ENCODE assay signal across 23 cellular contexts in genomic region chr2:223222397-223222796, GRCh38.
A peak's percentile ranks its signal among the peaks of the same experiment; 100 is the strongest.
DNase-seq lines count a peak whose midpoint lies in the region; TF ChIP-seq lines count a peak whose summit lies in the region.
"Had no signal": no experiment of that assay in that cellular context is flagged by ENCODE, and none has a peak within 500 bp of the region (broad histone marks: within the 10 kb centered on the region; RNA-seq: fewer than 3 reads in every experiment).

No MANE protein-coding gene starts in this region.

- peak overlapping the region; percentile 58 for H3K27ac Mint-ChIP-seq in MCF 10A (ENCODE audit: low read depth, unreplicated experiment)
- H3K27ac Mint-ChIP-seq in activated CD4-positive, alpha-beta memory T cell treated with anti-CD3 and anti-CD28 coated beads for 36 hours: no peak overlapping the region
- H3K27ac Mint-ChIP-seq: activated naive CD4-positive, alpha-beta T cell treated with anti-CD3 and anti-CD28 coated beads, Interleukin-2, amount 10 ng/mL, durations not matched to agents 7 days and 5 days; activated T-cell treated with anti-CD3 and anti-CD28 coated beads, Interleukin-2, amount 50 U/mL, for 72 hours; effector memory CD8-positive, alpha-beta T cell; IgD-negative memory B cell; naive B cell; stimulated activated naive CD8-positive, alpha-beta T cell treated with anti-CD3 and anti-CD28 coated beads, Interleukin-15, amount 100 ng/mL, for 72 hours had no signal

- H3K27me3 Mint-ChIP-seq in MCF 10A (ENCODE audit: insufficient read depth, unreplicated experiment): no peaks in the 10 kb centered on the region
- H3K27me3 Mint-ChIP-seq in activated CD4-positive, alpha-beta memory T cell treated with anti-CD3 and anti-CD28 coated beads for 36 hours: no peaks in the 10 kb centered on the region
- H3K27me3 Mint-ChIP-seq: activated naive CD4-positive, alpha-beta T cell treated with anti-CD3 and anti-CD28 coated beads, Interleukin-2, amount 10 ng/mL, durations not matched to agents 7 days and 5 days; effector memory CD8-positive, alpha-beta T cell; IgD-negative memory B cell; naive B cell; stimulated activated naive CD8-positive, alpha-beta T cell treated with anti-CD3 and anti-CD28 coated beads, Interleukin-15, amount 100 ng/mL, for 72 hours had no signal

- no peak overlapping the region for H3K4me3 ChIP-seq in breast epithelium
- H3K4me3 ChIP-seq: tibial artery had no signal

- no peaks in the 10 kb centered on the region for H3K9me3 Mint-ChIP-seq in MCF 10A (ENCODE audit: unreplicated experiment)
- no peaks in the 10 kb centered on the region for H3K9me3 Mint-ChIP-seq in activated CD4-positive, alpha-beta memory T cell treated with anti-CD3 and anti-CD28 coated beads for 36 hours
- H3K9me3 Mint-ChIP-seq: activated naive CD4-positive, alpha-beta T cell treated with anti-CD3 and anti-CD28 coated beads, Interleukin-2, amount 10 ng/mL, durations not matched to agents 7 days and 5 days; stimulated activated naive CD8-positive, alpha-beta T cell treated with anti-CD3 and anti-CD28 coated beads, Interleukin-15, amount 100 ng/mL, for 72 hours had no signal

- H3K4me1 ChIP-seq in breast epithelium: no peaks in the 10 kb centered on the region

- no peak overlapping the region for H3K4me3 Mint-ChIP-seq in MCF 10A (ENCODE audit: unreplicated experiment)
- H3K4me3 Mint-ChIP-seq in activated CD4-positive, alpha-beta memory T cell treated with anti-CD3 and anti-CD28 coated beads for 36 hours: no peak overlapping the region
- H3K4me3 Mint-ChIP-seq: activated naive CD4-positive, alpha-beta T cell treated with anti-CD3 and anti-CD28 coated beads, Interleukin-2, amount 10 ng/mL, durations not matched to agents 7 days and 5 days; activated T-cell treated with anti-CD3 and anti-CD28 coated beads, Interleukin-2, amount 50 U/mL, for 72 hours; effector memory CD8-positive, alpha-beta T cell; IgD-negative memory B cell; naive B cell; stimulated activated naive CD8-positive, alpha-beta T cell treated with anti-CD3 and anti-CD28 coated beads, Interleukin-15, amount 100 ng/mL, for 72 hours had no signal

- DNase-seq in MCF 10A (ENCODE audit: unreplicated experiment) (peak; percentile 92), breast epithelium (ENCODE audit: low spot score in 2 of 2) (no peak), T1000 (lab: John Stamatoyannopoulos, UW) (peak; percentile 3), epithelial cell of prostate (ENCODE audit: low read depth, low spot score) (peak; percentile 56), HuH-7.5 (ENCODE audit: low spot score) (no peak), OCI-M2 (lab: John Stamatoyannopoulos, UW; ENCODE audit: unreplicated experiment) (no peak)
- no peak for DNase-seq in activated CD4-positive, alpha-beta T cell treated with anti-CD3 and anti-CD28 coated beads, Interleukin-2, amount 50 U/mL, for 48 hours
- DNase-seq in activated CD4-positive, alpha-beta memory T cell treated with anti-CD3 and anti-CD28 coated beads for 36 hours: no peak
- DNase-seq: activated naive CD4-positive, alpha-beta T cell treated with anti-CD3 and anti-CD28 coated beads, Interleukin-2, amount 10 ng/mL, durations not matched to agents 7 days and 5 days; activated T-cell treated with anti-CD3 and anti-CD28 coated beads, Interleukin-2, amount 50 U/mL, for 72 hours; BE2C; COR-L47; effector memory CD8-positive, alpha-beta T cell; mesendoderm; naive B cell; NCI-H1436; NCI-H510A treated with DMSO at 0.1 percent for 48 hours; NK-92 treated with Interleukin-12 subunit alpha and Interleukin-12 subunit beta, amount 100 ng/mL, for 24 hours; right cardiac atrium; stimulated activated naive CD8-positive, alpha-beta T cell treated with anti-CD3 and anti-CD28 coated beads, Interleukin-15, amount 100 ng/mL, for 72 hours; tibial artery had no signal

- no peaks in the 10 kb centered on the region for H3K9me3 ChIP-seq in breast epithelium
- H3K9me3 ChIP-seq: BE2C, tibial artery had no signal

- peaks cover 19% of the 10 kb centered on the region for H3K4me1 Mint-ChIP-seq in MCF 10A (ENCODE audit: insufficient read depth, unreplicated experiment)
- H3K4me1 Mint-ChIP-seq in activated CD4-positive, alpha-beta memory T cell treated with anti-CD3 and anti-CD28 coated beads for 36 hours (ENCODE audit: low read depth): no peaks in the 10 kb centered on the region
- H3K4me1 Mint-ChIP-seq: activated naive CD4-positive, alpha-beta T cell treated with anti-CD3 and anti-CD28 coated beads, Interleukin-2, amount 10 ng/mL, durations not matched to agents 7 days and 5 days; IgD-negative memory B cell; naive B cell; stimulated activated naive CD8-positive, alpha-beta T cell treated with anti-CD3 and anti-CD28 coated beads, Interleukin-15, amount 100 ng/mL, for 72 hours had no signal

- H3K27ac ChIP-seq in breast epithelium (no peak overlapping the region), epithelial cell of prostate (no peak overlapping the region)
- H3K27ac ChIP-seq: HL-60, tibial artery had no signal

- no peaks in the 10 kb centered on the region for H3K36me3 ChIP-seq in breast epithelium
- H3K36me3 ChIP-seq: BE2C, tibial artery had no signal

- POLR2A ChIA-PET in MCF 10A (lab: Yijun Ruan, JAX): interaction anchor here (0.7 to 1.9 kb wide), 2 partner anchors 13 to 165 kb away, joined by 3 to 5 read pairs; no protein-coding TSS in a partner anchor
- POLR2A ChIA-PET in activated CD4-positive, alpha-beta memory T cell treated with anti-CD3 and anti-CD28 coated beads for 36 hours (lab: Charles Lee): no interaction called here

- H3K27me3 ChIP-seq in breast epithelium: no peaks in the 10 kb centered on the region
- H3K27me3 ChIP-seq: BE2C, tibial artery had no signal

- intact Hi-C loops in MCF 10A (cut with micrococcal nuclease): no loop called here
- intact Hi-C loops in breast epithelium (cut with DNase I; ENCODE audit: low total_unique reads): no loop called here
- intact Hi-C loops in activated CD4-positive, alpha-beta memory T cell treated with anti-CD3 and anti-CD28 coated beads for 36 hours (cut with micrococcal nuclease): no loop called here

- TF ChIP-seq CTCF in MCF 10A (IDR thresholded peaks at IDR 0.05; ENCODE audit: unreplicated experiment): no peak
- no peak for TF ChIP-seq CTCF in breast epithelium (IDR thresholded peaks at IDR 0.05)

- H3K36me3 Mint-ChIP-seq in MCF 10A (ENCODE audit: insufficient read depth, unreplicated experiment): no peaks in the 10 kb centered on the region
- H3K36me3 Mint-ChIP-seq in activated CD4-positive, alpha-beta memory T cell treated with anti-CD3 and anti-CD28 coated beads for 36 hours: no peaks in the 10 kb centered on the region
- H3K36me3 Mint-ChIP-seq: activated naive CD4-positive, alpha-beta T cell treated with anti-CD3 and anti-CD28 coated beads, Interleukin-2, amount 10 ng/mL, durations not matched to agents 7 days and 5 days; IgD-negative memory B cell; naive B cell had no signal

- BruUV-seq in MCF 10A (replicated peaks; lab: Mats Ljungman, UMichigan): no TSS peak

- no peak for TF ChIP-seq POLR2A in breast epithelium (IDR thresholded peaks at IDR 0.05)

- CTCF ChIA-PET in MCF 10A (lab: Yijun Ruan, JAX): no interaction called here
- CTCF ChIA-PET in activated CD4-positive, alpha-beta memory T cell treated with anti-CD3 and anti-CD28 coated beads for 36 hours (lab: Charles Lee): no interaction called here

Comparison
In these comparisons a context has a peak if more than half of its experiments do, and no peak if none do; other contexts are left out.
1. DNase-seq: peak in MCF 10A (single experiment), T1000 (single experiment) and epithelial cell of prostate (single experiment); none in breast epithelium (0 of 2), activated CD4-positive, alpha-beta T cell treated with anti-CD3 and anti-CD28 coated beads, Interleukin-2, amount 50 U/mL, for 48 hours (0 of 2), activated CD4-positive, alpha-beta memory T cell treated with anti-CD3 and anti-CD28 coated beads for 36 hours (single experiment), HuH-7.5 (single experiment) and OCI-M2 (single experiment).